In genomic region chr9:31582071-31582470, GRCh38 we compare ENCODE assay signal across 17 cellular contexts.
DNase-seq lines count a peak whose midpoint lies in the region; ATAC-seq and TF ChIP-seq lines count a peak whose summit lies in the region.
"Had no signal": no experiment of that assay in that cellular context is flagged by ENCODE, and none has a peak within 500 bp of the region (broad histone marks: within the 10 kb centered on the region; RNA-seq: fewer than 3 reads in every experiment).

No MANE protein-coding gene starts in this region.

- H3K4me1 ChIP-seq in heart right ventricle: no peaks in the 10 kb centered on the region

- no peak overlapping the region for H3K27ac ChIP-seq in heart right ventricle
- H3K27ac ChIP-seq: GM23248 had no signal

- WGBS in heart right ventricle, 2 donors: 38 to 41% methylated on average over 3 of the region's 3 CpGs

- H3K9me3 Mint-ChIP-seq in progenitor cell of endocrine pancreas (ENCODE audit: low read depth): peaks cover 10% of the 10 kb centered on the region
- no peaks in the 10 kb centered on the region for H3K9me3 Mint-ChIP-seq in effector memory CD8-positive, alpha-beta T cell
- H3K9me3 Mint-ChIP-seq: CD4-positive, alpha-beta T cell had no signal

- no peaks in the 10 kb centered on the region for H3K27me3 Mint-ChIP-seq in progenitor cell of endocrine pancreas
- H3K27me3 Mint-ChIP-seq in effector memory CD8-positive, alpha-beta T cell: no peaks in the 10 kb centered on the region
- H3K27me3 Mint-ChIP-seq: B cell; CD4-positive, alpha-beta T cell; IgD-negative memory B cell had no signal

- no peak for TF ChIP-seq CTCF in progenitor cell of endocrine pancreas (IDR thresholded peaks at IDR 0.05; ENCODE audit: unreplicated experiment)
- TF ChIP-seq CTCF in heart right ventricle (IDR thresholded peaks at IDR 0.05): no peak

- no peak overlapping the region for H3K4me3 Mint-ChIP-seq in progenitor cell of endocrine pancreas (ENCODE audit: low read depth)
- H3K4me3 Mint-ChIP-seq in effector memory CD8-positive, alpha-beta T cell: no peak overlapping the region
- H3K4me3 Mint-ChIP-seq: B cell; CD4-positive, alpha-beta T cell; IgD-negative memory B cell had no signal

- no peaks in the 10 kb centered on the region for H3K36me3 ChIP-seq in heart right ventricle

- ATAC-seq in heart right ventricle: no peak
- ATAC-seq in effector memory CD8-positive, alpha-beta T cell (replicated peaks): no peak

- intact Hi-C loops in heart right ventricle (cut with DNase I): no loop called here

- peak overlapping the region; percentile 41 for H3K27ac Mint-ChIP-seq in progenitor cell of endocrine pancreas
- no peak overlapping the region for H3K27ac Mint-ChIP-seq in effector memory CD8-positive, alpha-beta T cell
- H3K27ac Mint-ChIP-seq: B cell; CD4-positive, alpha-beta T cell; IgD-negative memory B cell had no signal

- H3K4me1 Mint-ChIP-seq in progenitor cell of endocrine pancreas (ENCODE audit: low read depth): peaks cover 49% of the 10 kb centered on the region
- no peaks in the 10 kb centered on the region for H3K4me1 Mint-ChIP-seq in effector memory CD8-positive, alpha-beta T cell (ENCODE audit: low read depth in 2 of 2)
- H3K4me1 Mint-ChIP-seq: B cell, IgD-negative memory B cell had no signal

- peaks cover 2% of the 10 kb centered on the region for H3K36me3 Mint-ChIP-seq in progenitor cell of endocrine pancreas (ENCODE audit: insufficient read depth)
- no peaks in the 10 kb centered on the region for H3K36me3 Mint-ChIP-seq in effector memory CD8-positive, alpha-beta T cell (ENCODE audit: insufficient read depth)
- H3K36me3 Mint-ChIP-seq: IgD-negative memory B cell had no signal

- H3K4me3 ChIP-seq in heart right ventricle: no peak overlapping the region
- H3K4me3 ChIP-seq: GM23248 had no signal

- peak; percentile 75 for DNase-seq in DMS 273 (lab: John Stamatoyannopoulos, UW; ENCODE audit: unreplicated experiment)
- DNase-seq in NCI-H446 (lab: John Stamatoyannopoulos, UW): peak; percentile 4 to 48
- DNase-seq in OCI-M1 (lab: John Stamatoyannopoulos, UW): peak; percentile 11
- DNase-seq in progenitor cell of endocrine pancreas (ENCODE audit: low spot score, unreplicated experiment): no peak
- DNase-seq in NCI-H1092 treated with DMSO at 0.1 percent for 48 hours (lab: John Stamatoyannopoulos, UW): no peak
- DNase-seq in heart right ventricle: no peak
- no peak for DNase-seq in effector memory CD8-positive, alpha-beta T cell
- DNase-seq: C1 segment of cervical spinal cord; Calu3; CD4-positive, alpha-beta T cell; DMS153; DND-41; GDM1; GM23248; H7 had no signal

- no peaks in the 10 kb centered on the region for H3K27me3 ChIP-seq in heart right ventricle

- H3K9me3 ChIP-seq in heart right ventricle: no peaks in the 10 kb centered on the region

Comparison
In these comparisons a context has a peak if more than half of its experiments do, and no peak if none do; other contexts are left out.
1. DNase-seq: peak in DMS 273 (single experiment), NCI-H446 (2 of 2) and OCI-M1 (single experiment); none in progenitor cell of endocrine pancreas (single experiment), NCI-H1092 treated with DMSO at 0.1 percent for 48 hours (single experiment), heart right ventricle (0 of 2) and effector memory CD8-positive, alpha-beta T cell (0 of 3).